8 cellular contexts compared by ENCODE assay signal in genomic region chr17:21126645-21127507, GRCh38. TPM values are rescaled to one million over a fixed set of nuclear protein-coding genes. Genes with fewer than 3 reads are reported as not detected.
DNase-seq lines count a peak whose midpoint lies in the region; ATAC-seq and TF ChIP-seq lines count a peak whose summit lies in the region.

Gene DHRS7B, plus strand, starts transcription at chr17:21126964. Its CDS starts 8 bp downstream, at chr17:21126972.

- TF ChIP-seq CTCF in ascending aorta (IDR thresholded peaks at IDR 0.05) (peak in 1 of 3 experiments; percentile 4), vagina (IDR thresholded peaks at IDR 0.05) (no peak)

- intact Hi-C loops in T-helper 2 cell treated with Interferon-gamma antibody and Interleukin-4, amounts not matched to agents 100 ng/mL and 5 ng/mL, for 36 hours (cut with micrococcal nuclease) = loop anchor here (1.0 kb wide), 4 partner anchors 28 to 157 kb away; partner anchors contain the start of genes MAP2K3, TMEM11 and USP22
- intact Hi-C loops in ascending aorta (cut with DNase I) = loop anchor here (1.0 to 2.0 kb wide), 5 partner anchors 40 to 148 kb away; partner anchors contain the start of genes NATD1, TMEM11 and USP22
- intact Hi-C loops in right cardiac atrium (cut with DNase I) = loop anchor here (5.0 to 10.0 kb wide), 4 partner anchors 85 to 158 kb away; partner anchors contain the start of genes MAP2K3 (in 4 of the 4), TMEM11 (in 3 of the 4) and NATD1 (in 2 of the 4)
- intact Hi-C loops in vagina (cut with DNase I) = loop anchor here (10.0 kb wide), 4 partner anchors 88 to 388 kb away; partner anchors contain the start of genes MAP2K3 and TMEM11

- DNase-seq in NCI-H187 (lab: John Stamatoyannopoulos, UW) (peak; percentile 81), ascending aorta (ENCODE audit: low spot score in 2 of 2) (peak; percentile 79 to 97), right cardiac atrium (peak; percentile 97 to 98 (median 98)), putamen (ENCODE audit: low spot score) (peak; percentile 94), vagina (ENCODE audit: extremely low spot score in 2 of 2) (peak; percentile 96 to 98)

- ATAC-seq in GM18498 (IDR thresholded peaks at IDR 0.05; ENCODE audit: unreplicated experiment) = peak; percentile 91
- peak; percentile 91 for ATAC-seq in HG02938 (IDR thresholded peaks at IDR 0.05; ENCODE audit: unreplicated experiment)
- peak; percentile 97 to 98 for ATAC-seq in right cardiac atrium

- H3K4me3 ChIP-seq in ascending aorta (peak within 1 kb of the TSS; percentile 81 to 85), right cardiac atrium (ENCODE audit: low read length) (peak within 1 kb of the TSS; percentile 48), vagina (peak within 1 kb of the TSS; percentile 62 to 98)

- H3K4me1 ChIP-seq in ascending aorta = peaks cover 3 to 8% of the 10 kb centered on the region in 2 donors
- H3K4me1 ChIP-seq in right cardiac atrium (ENCODE audit: control insufficient read depth, insufficient read depth, low read length) = no peaks in the 10 kb centered on the region
- H3K4me1 ChIP-seq in vagina = peaks cover 17% of the 10 kb centered on the region

- TF ChIP-seq POLR2A in vagina (IDR thresholded peaks at IDR 0.05) = peak in 1 of 2 donors; percentile 55

- no peaks in the 10 kb centered on the region for H3K9me3 ChIP-seq in ascending aorta
- H3K9me3 ChIP-seq in right cardiac atrium (ENCODE audit: control insufficient read depth, low read length) = no peaks in the 10 kb centered on the region
- no peaks in the 10 kb centered on the region for H3K9me3 ChIP-seq in vagina

- under 1% methylated on average over 66 of the region's 66 CpGs for WGBS in right cardiac atrium

- H3K27ac ChIP-seq in ascending aorta (peak within 1 kb of the TSS; percentile 93 to 96), right cardiac atrium (ENCODE audit: low read length) (peak within 1 kb of the TSS; percentile 69), vagina (peak within 1 kb of the TSS; percentile 93)

- H3K36me3 ChIP-seq in ascending aorta = no peaks in the 10 kb centered on the region
- no peaks in the 10 kb centered on the region for H3K36me3 ChIP-seq in vagina

- no peaks in the 10 kb centered on the region for H3K27me3 ChIP-seq in ascending aorta
- no peaks in the 10 kb centered on the region for H3K27me3 ChIP-seq in right cardiac atrium (ENCODE audit: control insufficient read depth, insufficient read depth)
- no peaks in the 10 kb centered on the region for H3K27me3 ChIP-seq in vagina

RNA-seq across cellular contexts. Expression of gene DHRS7B, which starts in this region (rescaled TPM):
- 15.1 and 15.3 TPM in 2 replicates for total RNA-seq in T-helper 2 cell treated with Interferon-gamma antibody and Interleukin-4, amounts not matched to agents 100 ng/mL and 5 ng/mL, for 36 hours
- 89.5 TPM for total RNA-seq in ascending aorta
- total RNA-seq in right cardiac atrium = 10 to 100 TPM; 27.1 to 39.7 (median 30.0) TPM
- polyA plus RNA-seq in right cardiac atrium = 37.0 TPM
- total RNA-seq in vagina = 31.7 TPM

Comparison
In these comparisons a context has a peak if more than half of its experiments do, and no peak if none do; other contexts are left out.
1. Peak in every context shown above with its lines: DNase-seq, ATAC-seq, H3K4me3 ChIP-seq and H3K27ac ChIP-seq.